1 cellular context compared by ENCODE assay signal in the genomic region with DNA sequence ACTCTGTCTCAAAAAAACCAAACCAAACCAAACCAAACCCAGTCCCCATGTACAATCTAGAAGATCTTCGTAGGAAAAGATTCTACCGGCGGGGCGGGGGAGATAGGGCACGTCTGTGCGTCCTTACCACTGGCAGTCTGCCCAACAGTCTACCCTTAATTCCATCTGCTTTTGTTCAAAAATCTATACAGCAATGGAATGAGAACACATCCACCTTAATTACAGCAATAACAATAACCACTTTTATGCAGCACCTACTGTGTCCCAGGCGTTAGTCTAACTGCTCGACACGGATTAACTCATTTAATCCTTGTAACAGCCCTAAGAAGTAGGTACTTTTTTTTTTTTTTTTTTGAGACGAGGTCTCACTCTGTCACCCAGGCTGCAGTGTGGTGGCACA.
TF ChIP-seq lines count a peak whose summit lies in the region.

No MANE protein-coding gene starts in this region.

TF ChIP-seq in GM12878, 131 proteins besides CTCF, POLR2A, EP300 and RAD21:
- no peak for TF ChIP-seq ZNF274 (IDR thresholded peaks at IDR 0.05; ENCODE audit: insufficient read depth, insufficient read length)
- TF ChIP-seq MYC (IDR thresholded peaks at IDR 0.05; ENCODE audit: insufficient read depth, insufficient read length, insufficient replicate concordance, low read length, severe bottlenecking) = no peak
- TF ChIP-seq, protein P1, sequence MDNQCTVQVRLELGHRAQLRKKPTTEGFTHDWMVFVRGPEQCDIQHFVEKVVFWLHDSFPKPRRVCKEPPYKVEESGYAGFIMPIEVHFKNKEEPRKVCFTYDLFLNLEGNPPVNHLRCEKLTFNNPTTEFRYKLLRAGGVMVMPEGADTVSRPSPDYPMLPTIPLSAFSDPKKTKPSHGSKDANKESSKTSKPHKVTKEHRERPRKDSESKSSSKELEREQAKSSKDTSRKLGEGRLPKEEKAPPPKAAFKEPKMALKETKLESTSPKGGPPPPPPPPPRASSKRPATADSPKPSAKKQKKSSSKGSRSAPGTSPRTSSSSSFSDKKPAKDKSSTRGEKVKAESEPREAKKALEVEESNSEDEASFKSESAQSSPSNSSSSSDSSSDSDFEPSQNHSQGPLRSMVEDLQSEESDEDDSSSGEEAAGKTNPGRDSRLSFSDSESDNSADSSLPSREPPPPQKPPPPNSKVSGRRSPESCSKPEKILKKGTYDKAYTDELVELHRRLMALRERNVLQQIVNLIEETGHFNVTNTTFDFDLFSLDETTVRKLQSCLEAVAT (IDR thresholded peaks at IDR 0.05) = 0 out of 2 replicates have a peak, but pooled peaks have one; percentile 45
